Comparison of ENCODE assay signal across 8 cellular contexts in genomic region chr5:141524604-141525597, GRCh38. TPM values are rescaled to one million over a fixed set of nuclear protein-coding genes. Genes with fewer than 3 reads are reported as not detected.
DNase-seq lines count a peak whose midpoint lies in the region; ATAC-seq and TF ChIP-seq lines count a peak whose summit lies in the region.

No MANE protein-coding gene starts in this region.

- H3K4me3 ChIP-seq in PC-9 (no peak overlapping the region), thyroid gland (replicated peaks in 1 of 3) (no peak overlapping the region)

- peaks cover 38% of the 10 kb centered on the region for H3K4me1 ChIP-seq in PC-9 (replicated peaks; ENCODE audit: insufficient read depth)
- H3K4me1 ChIP-seq in thyroid gland: peaks cover 5 to 46% of the 10 kb centered on the region in 2 donors

- peaks cover 90% of the 10 kb centered on the region for H3K4me1 Mint-ChIP-seq in nephron

- no peak overlapping the region for H3K27ac Mint-ChIP-seq in nephron

- H3K79me2 ChIP-seq in PC-9 (ENCODE audit: low read depth): no peaks in the 10 kb centered on the region

- peaks cover 70% of the 10 kb centered on the region for H3F3A ChIP-seq in PC-9 (ENCODE audit: insufficient read depth, low read depth)

- peak; percentile 97 for TF ChIP-seq CTCF in PC-9 (conservative IDR thresholded peaks at IDR 0.05)
- peak; percentile 98 to 100 (median 99) for TF ChIP-seq CTCF in nephron (IDR thresholded peaks at IDR 0.05; ENCODE audit: unreplicated experiment in 3 of 3)
- peak; percentile 97 to 99 (median 99) for TF ChIP-seq CTCF in thyroid gland (IDR thresholded peaks at IDR 0.05)

- H3K36me3 ChIP-seq in PC-9 (ENCODE audit: low read depth) (peaks cover 29% of the 10 kb centered on the region), thyroid gland (peaks cover 9 to 19% of the 10 kb centered on the region in 2 donors)

- no peaks in the 10 kb centered on the region for H4K20me1 ChIP-seq in PC-9 (ENCODE audit: insufficient read depth)

- H3K4me2 ChIP-seq in PC-9: no peak overlapping the region

- H3K9me3 Mint-ChIP-seq in nephron: no peaks in the 10 kb centered on the region

- peaks cover 71% of the 10 kb centered on the region for H3K36me3 Mint-ChIP-seq in nephron (ENCODE audit: low read depth)

- no TSS peak for BruUV-seq in PC-9 (replicated peaks; lab: Mats Ljungman, UMichigan)

- ATAC-seq in GM21825 (IDR thresholded peaks at IDR 0.05; ENCODE audit: unreplicated experiment): peak; percentile 75

- peak overlapping the region; percentile 45 to 81 (median 69) for H3K4me3 Mint-ChIP-seq in nephron

- peak in 1 of 2 donors; percentile 5 for TF ChIP-seq POLR2A in thyroid gland (IDR thresholded peaks at IDR 0.05)

- no peak; the same call in 1 of the 2 replicates for TF ChIP-seq EP300 in Ishikawa (IDR thresholded peaks at IDR 0.05; ENCODE audit: borderline replicate concordance)

- CTCF ChIA-PET in PC-9 (lab: Charles Lee): interaction anchor here (0.5 to 1.2 kb wide), 5 partner anchors 12 to 717 kb away, joined by 3 to 8 read pairs (median 4); partner anchors contain the start of genes PCDHGA11 and PCDHGA12

- peak; percentile 85 for TF ChIP-seq RAD21 in Ishikawa (IDR thresholded peaks at IDR 0.05; ENCODE audit: low read depth)

- intact Hi-C loops in PC-9 (cut with micrococcal nuclease; ENCODE audit: unreplicated experiment): loop anchor here (1.0 to 10.0 kb wide), 5 partner anchors 40 to 200 kb away; partner anchors contain the start of genes PCDHGA10, PCDHGC3 and TAF7
- intact Hi-C loops in thyroid gland (cut with DNase I): no loop called here

- no peaks in the 10 kb centered on the region for H3K27me3 ChIP-seq in PC-9 (ENCODE audit: insufficient read depth, low read depth)
- no peaks in the 10 kb centered on the region for H3K27me3 ChIP-seq in thyroid gland

- no peak overlapping the region for H2AFZ ChIP-seq in PC-9

- H3K27ac ChIP-seq in PC-9: no peak overlapping the region
- H3K27ac ChIP-seq in thyroid gland: peak overlapping the region in 2 of 3 donors; percentile 15 to 38

- peak; percentile 97 for DNase-seq in EH (ENCODE audit: low read depth)
- DNase-seq in PC-9: peak; percentile 77 to 78
- peak; percentile 83 for DNase-seq in activated effector memory CD4-positive, alpha-beta T cell treated with anti-CD3 and anti-CD28 coated beads, Interleukin-2, amount 50 U/mL, for 16 hours
- DNase-seq in fibroblast of the conjunctiva (ENCODE audit: low read depth): peak; percentile 97
- DNase-seq in thyroid gland: peak; percentile 85 to 86

- H3K9me3 ChIP-seq in PC-9 (ENCODE audit: insufficient read depth, low read depth) (no peaks in the 10 kb centered on the region), thyroid gland (no peaks in the 10 kb centered on the region)

- POLR2A ChIA-PET in PC-9 (lab: Charles Lee; ENCODE audit: unreplicated experiment): interaction anchor here (0.5 kb wide), 1 partner anchor 50 kb away, joined by 3 read pairs; no protein-coding TSS in a partner anchor

- no peaks in the 10 kb centered on the region for H3K9me2 ChIP-seq in PC-9 (ENCODE audit: insufficient read depth)

- H3K27me3 Mint-ChIP-seq in nephron (ENCODE audit: low read depth): no peaks in the 10 kb centered on the region

- WGBS in thyroid gland, 2 donors: 43 to 50% methylated on average over 10 to 12 of the region's 12 CpGs

TF ChIP-seq in Ishikawa, 13 proteins besides CTCF, POLR2A, EP300 and RAD21:
- TF ChIP-seq ZBTB7A (IDR thresholded peaks at IDR 0.05; ENCODE audit: low read depth): no peak
- peak; percentile 83 for TF ChIP-seq TEAD4 (IDR thresholded peaks at IDR 0.05)
- TF ChIP-seq, protein P1, sequence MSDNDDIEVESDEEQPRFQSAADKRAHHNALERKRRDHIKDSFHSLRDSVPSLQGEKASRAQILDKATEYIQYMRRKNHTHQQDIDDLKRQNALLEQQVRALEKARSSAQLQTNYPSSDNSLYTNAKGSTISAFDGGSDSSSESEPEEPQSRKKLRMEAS (IDR thresholded peaks at IDR 0.05): peak; percentile 73
- TF ChIP-seq YY1 (IDR thresholded peaks at IDR 0.05; ENCODE audit: low read depth): peak; percentile 42; the same call in 1 of the 2 replicates
- TF ChIP-seq NFIC (IDR thresholded peaks at IDR 0.05): peak; percentile 69
- no peak for TF ChIP-seq CREB1 (IDR thresholded peaks at IDR 0.05; ENCODE audit: low read depth)
- TF ChIP-seq TCF12 (IDR thresholded peaks at IDR 0.05; ENCODE audit: low read depth): peak; percentile 72; the same call in 1 of the 2 replicates

RNA-seq across cellular contexts. Expression of gene PCDHGC5, which starts 36.0 kb away (rescaled TPM):
- not detected in 2 replicates for total RNA-seq in PC-9 (2021)
- 1 to 10 TPM; 1.8 to 3.4 (median 2.1) TPM for total RNA-seq in thyroid gland

RNA-seq across cellular contexts. Expression of gene PCDHGC4, which starts 40.1 kb away (rescaled TPM):
- total RNA-seq in PC-9 (2021) (not detected in 2 replicates), thyroid gland (10 to 100 TPM in 1 of 4 donors, 1 to 10 TPM in 3; 2.5 to 10.7 (median 4.8) TPM)

RNA-seq across cellular contexts. Expression of gene PCDHGC3, which starts 49.1 kb away (rescaled TPM):
- total RNA-seq in PC-9 (2021): 0.50 and 0.53 TPM in 2 replicates
- total RNA-seq in thyroid gland: 10 to 100 TPM; 24.7 to 31.5 (median 27.6) TPM

Comparison
In these comparisons a context has a peak if more than half of its experiments do, and no peak if none do; other contexts are left out.
1. RNA of gene PCDHGC3, which starts 49.1 kb away (total RNA-seq): 24.7 to 31.5 TPM in thyroid gland; 0.50 to 0.53 TPM in PC-9; every median in the first group is over 10 times any median in the second.
2. Peak in every context shown above with its lines, with median percentiles within 50 percentile points of each other: DNase-seq and CTCF ChIP-seq.